ENCODE assay signal across 9 cellular contexts in genomic region chr1:92482404-92482664, GRCh38. TPM values are rescaled to one million over a fixed set of nuclear protein-coding genes. Genes with fewer than 3 reads are reported as not detected.
DNase-seq lines count a peak whose midpoint lies in the region; ATAC-seq and TF ChIP-seq lines count a peak whose summit lies in the region.
"Had no signal": no experiment of that assay in that cellular context is flagged by ENCODE, and none has a peak within 500 bp of the region (broad histone marks: within the 10 kb centered on the region; RNA-seq: fewer than 3 reads in every experiment).

No MANE protein-coding gene starts in this region.

- H3K4me3 ChIP-seq in mucosa of descending colon (peak overlapping the region; percentile 27), upper lobe of left lung (peak overlapping the region in 3 of 4 donors; percentile 54 to 57 (median 54))

- H3K27me3 ChIP-seq in upper lobe of left lung, result peaks cover 0 to 64% (median 33%) of the 10 kb centered on the region in 4 donors

- no peak for TF ChIP-seq CTCF in mucosa of descending colon (IDR thresholded peaks at IDR 0.05)
- no peak for TF ChIP-seq CTCF in upper lobe of left lung (IDR thresholded peaks at IDR 0.05)

- H3K9me3 ChIP-seq in mucosa of descending colon (no peaks in the 10 kb centered on the region), upper lobe of left lung (no peaks in the 10 kb centered on the region)

- no peak for TF ChIP-seq EP300 in upper lobe of left lung (IDR thresholded peaks at IDR 0.05)

- DNase-seq in Right ventricle myocardium inferior (ENCODE audit: missing footprints) (peak; percentile 69), cardiac septum (ENCODE audit: low spot score) (no peak), mucosa of descending colon (peak in 1 of 3 donors; percentile 46), upper lobe of left lung (no peak), NCI-H1436 treated with DMSO at 0.1 percent for 48 hours (lab: John Stamatoyannopoulos, UW) (no peak), posterior vena cava (ENCODE audit: low spot score) (no peak)
- no peak for DNase-seq in central memory CD8-positive, alpha-beta T cell (ENCODE audit: low spot score in 2 of 2)
- DNase-seq: cortex of kidney had no signal

- H3K27ac Mint-ChIP-seq in central memory CD8-positive, alpha-beta T cell (ENCODE audit: low read depth), result peak overlapping the region; percentile 94

- H3K4me1 ChIP-seq in mucosa of descending colon (ENCODE audit: low read depth), result peaks cover 59% of the 10 kb centered on the region
- H3K4me1 ChIP-seq in upper lobe of left lung, result peaks cover 63 to 73% (median 67%) of the 10 kb centered on the region in 4 donors

- ATAC-seq in Right ventricle myocardium inferior, result no peak
- no peak for ATAC-seq in central memory CD8-positive, alpha-beta T cell (replicated peaks; ENCODE audit: extremely low read depth, poor library complexity, severe bottlenecking)
- ATAC-seq in mucosa of descending colon, result no peak
- no peak for ATAC-seq in upper lobe of left lung (ENCODE audit: low FRiP score in 2 of 2)
- ATAC-seq in HG02571 (IDR thresholded peaks at IDR 0.05; ENCODE audit: unreplicated experiment), result no peak

- H3K27me3 Mint-ChIP-seq in central memory CD8-positive, alpha-beta T cell, result no peaks in the 10 kb centered on the region

- TF ChIP-seq POLR2A in upper lobe of left lung (IDR thresholded peaks at IDR 0.05), result no peak

- WGBS in upper lobe of left lung, 2 donors, result 2 to 5% methylated on average over 15 of the region's 15 CpGs

- intact Hi-C loops in Right ventricle myocardium inferior (cut with DNase I) (no loop called here), cardiac septum (cut with DNase I) (no loop called here), mucosa of descending colon (cut with DNase I, micrococcal nuclease) (no loop called here), posterior vena cava (cut with DNase I) (no loop called here)

- peaks cover 46% of the 10 kb centered on the region for H3K36me3 Mint-ChIP-seq in central memory CD8-positive, alpha-beta T cell (ENCODE audit: insufficient read depth)

- H3K4me1 Mint-ChIP-seq in central memory CD8-positive, alpha-beta T cell, result peaks cover 57% of the 10 kb centered on the region

- peak overlapping the region in 2 of 4 donors; percentile 26 to 85 for H3K27ac ChIP-seq in upper lobe of left lung

- no peaks in the 10 kb centered on the region for H3K36me3 ChIP-seq in mucosa of descending colon (ENCODE audit: low read depth)
- no peaks in the 10 kb centered on the region for H3K36me3 ChIP-seq in upper lobe of left lung

- H3K9me3 Mint-ChIP-seq in central memory CD8-positive, alpha-beta T cell, result no peaks in the 10 kb centered on the region

- peak overlapping the region; percentile 90 for H3K4me3 Mint-ChIP-seq in central memory CD8-positive, alpha-beta T cell

RNA-seq across cellular contexts. Expression of gene GFI1, which starts 4.4 kb away (rescaled TPM):
- total RNA-seq in Right ventricle myocardium inferior, result 0.08 TPM
- 0.19 TPM for total RNA-seq in cardiac septum
- total RNA-seq in mucosa of descending colon, result 1 to 10 TPM; 2.7 to 7.8 (median 7.7) TPM
- 1 to 10 TPM; 2.0 to 7.3 (median 4.0) TPM for total RNA-seq in upper lobe of left lung
- 1 to 10 TPM in 1 of 2 donors, under 1 TPM in 1; 0.76 to 1.1 TPM for total RNA-seq in posterior vena cava
